In the genomic region with DNA sequence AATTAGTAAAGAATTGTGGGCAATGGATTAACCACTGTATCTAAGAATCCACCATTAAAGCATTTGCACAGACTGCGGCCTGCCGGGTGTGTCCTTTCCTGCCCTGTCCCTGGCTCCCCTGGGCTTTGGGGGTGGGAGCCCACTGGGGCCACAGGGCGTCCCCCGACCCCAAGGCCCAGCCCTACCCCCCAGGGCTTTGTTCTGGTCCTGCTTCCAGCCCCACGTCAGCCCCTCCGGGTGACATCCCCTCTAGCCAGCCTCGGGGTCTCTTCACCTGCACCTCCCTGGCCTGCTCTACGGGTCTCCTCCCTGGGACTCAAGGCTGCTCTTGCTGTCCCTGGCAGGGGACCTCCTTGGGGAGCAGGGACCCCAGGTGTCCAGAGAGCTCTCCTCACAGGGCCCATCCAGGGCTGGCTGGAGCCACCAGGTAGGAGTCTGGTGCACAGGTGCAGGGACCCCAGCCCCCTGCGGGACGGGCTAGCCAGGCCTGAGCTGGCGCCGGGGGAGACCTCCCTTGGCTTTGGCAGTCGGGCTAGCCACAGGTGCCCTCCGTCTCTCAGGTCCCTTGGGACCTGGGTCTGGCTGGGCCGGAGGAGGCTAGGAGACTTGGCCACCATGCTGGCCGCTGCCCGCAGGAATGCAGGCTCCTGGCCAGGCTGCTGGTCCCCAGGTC, we compare ENCODE assay signal across 19 cellular contexts.
"Had no signal": no experiment of that assay in that cellular context is flagged by ENCODE, and none has a peak within 500 bp of the region (broad histone marks: within the 10 kb centered on the region; RNA-seq: fewer than 3 reads in every experiment).

No MANE protein-coding gene starts in this region.

- H3K27ac Mint-ChIP-seq: activated CD4-positive, alpha-beta memory T cell treated with anti-CD3 and anti-CD28 coated beads for 36 hours; activated CD4-positive, alpha-beta T cell treated with anti-CD3 and anti-CD28 coated beads for 36 hours; activated CD8-positive, alpha-beta memory T cell treated with anti-CD3 and anti-CD28 coated beads, Interleukin-2, amount 10 ng/mL, durations not matched to agents 7 days and 5 days; activated T-helper 2 cell treated with anti-CD3 and anti-CD28 coated beads, Interferon-gamma antibody, Interleukin-2, Interleukin-4, amounts not matched to agents 10 μg/mL and 5 μg/mL and 100 μg/mL, durations not matched to agents 14 hours and 24 hours and 36 hours; type B pancreatic cell had no signal

- H3K36me3 Mint-ChIP-seq: type B pancreatic cell had no signal

- H3K9me3 Mint-ChIP-seq: activated CD4-positive, alpha-beta memory T cell treated with anti-CD3 and anti-CD28 coated beads for 36 hours; activated T-helper 2 cell treated with anti-CD3 and anti-CD28 coated beads, Interferon-gamma antibody, Interleukin-2, Interleukin-4, amounts not matched to agents 10 μg/mL and 5 μg/mL and 100 μg/mL, durations not matched to agents 14 hours and 24 hours and 36 hours; central memory CD8-positive, alpha-beta T cell; type B pancreatic cell had no signal

- H3K4me3 Mint-ChIP-seq: activated CD4-positive, alpha-beta memory T cell treated with anti-CD3 and anti-CD28 coated beads for 36 hours; activated CD4-positive, alpha-beta T cell treated with anti-CD3 and anti-CD28 coated beads for 36 hours; activated CD8-positive, alpha-beta memory T cell treated with anti-CD3 and anti-CD28 coated beads, Interleukin-2, amount 10 ng/mL, durations not matched to agents 7 days and 5 days; central memory CD8-positive, alpha-beta T cell; type B pancreatic cell had no signal

- H3K4me3 ChIP-seq: coronary artery, ovary, psoas muscle, skin epidermis, testis had no signal

- H3K27me3 ChIP-seq: ovary, testis had no signal

- H3K9me3 ChIP-seq: ovary, psoas muscle, testis had no signal

- ATAC-seq: activated CD4-positive, alpha-beta T cell treated with anti-CD3 and anti-CD28 coated beads for 36 hours; activated CD8-positive, alpha-beta memory T cell treated with anti-CD3 and anti-CD28 coated beads, Interleukin-2, amount 10 ng/mL, durations not matched to agents 7 days and 5 days had no signal

- DNase-seq: activated CD4-positive, alpha-beta memory T cell treated with anti-CD3 and anti-CD28 coated beads for 36 hours; activated CD4-positive, alpha-beta T cell treated with anti-CD3 and anti-CD28 coated beads for 36 hours; activated CD8-positive, alpha-beta memory T cell treated with anti-CD3 and anti-CD28 coated beads, Interleukin-2, amount 10 ng/mL, durations not matched to agents 7 days and 5 days; activated naive CD4-positive, alpha-beta T cell treated with anti-CD3 and anti-CD28 coated beads, Interleukin-2, amount 50 U/mL, for 16 hours; activated T-cell treated with anti-CD3 and anti-CD28 coated beads, Interleukin-2, amount 50 U/mL, for 1 hour; aorta; head of caudate nucleus; kidney; midbrain; ovary; psoas muscle; right cardiac atrium; testis; WERI-Rb-1 had no signal

- H3K27ac ChIP-seq: coronary artery, ovary, psoas muscle, skin epidermis, testis, WERI-Rb-1 had no signal

- H3K36me3 ChIP-seq: ovary had no signal

- H3K4me1 ChIP-seq: psoas muscle had no signal
